24 cellular contexts compared by ENCODE assay signal in the genomic region with DNA sequence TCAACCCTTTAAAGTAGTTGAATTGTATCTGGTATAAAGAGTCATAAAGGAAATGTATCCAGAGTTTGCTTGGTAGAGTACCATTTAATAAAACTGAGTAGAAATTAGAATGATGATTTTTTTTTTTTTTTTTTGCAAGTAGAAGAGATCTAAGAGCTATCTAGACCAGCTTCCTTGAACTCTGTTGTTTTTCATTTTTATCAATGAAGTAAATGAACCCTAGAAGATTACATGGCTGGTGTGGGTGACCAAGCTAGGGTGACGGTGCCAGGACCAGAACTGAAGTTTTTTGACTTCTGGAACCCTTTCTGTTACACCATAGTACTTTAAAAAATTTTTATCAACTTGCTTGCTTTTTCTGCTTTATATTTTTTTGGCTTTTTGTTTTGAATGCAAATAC. TPM values are rescaled to one million over a fixed set of nuclear protein-coding genes. Genes with fewer than 3 reads are reported as not detected.
A peak's percentile ranks its signal among the peaks of the same experiment; 100 is the strongest.
DNase-seq lines count a peak whose midpoint lies in the region; ATAC-seq and TF ChIP-seq lines count a peak whose summit lies in the region.
"Had no signal": no experiment of that assay in that cellular context is flagged by ENCODE, and none has a peak within 500 bp of the region (broad histone marks: within the 10 kb centered on the region; RNA-seq: fewer than 3 reads in every experiment).

No MANE protein-coding gene starts in this region.

- peaks cover 15% of the 10 kb centered on the region for H3K79me2 ChIP-seq in MM.1S (ENCODE audit: low read length)

- H3K4me1 ChIP-seq in cardiac muscle cell (ENCODE audit: low read depth) = peaks cover 24% of the 10 kb centered on the region
- H3K4me1 ChIP-seq in MM.1S (ENCODE audit: low read length) = peaks cover 15% of the 10 kb centered on the region
- peaks cover 23 to 40% of the 10 kb centered on the region in 2 donors for H3K4me1 ChIP-seq in adrenal gland (replicated peaks in 1 of 2)
- peaks cover 54% of the 10 kb centered on the region for H3K4me1 ChIP-seq in psoas muscle

- H3K9me3 ChIP-seq in cardiac muscle cell (ENCODE audit: low read depth) = no peaks in the 10 kb centered on the region
- H3K9me3 ChIP-seq in MM.1S (replicated peaks; ENCODE audit: insufficient read depth, low read length) = no peaks in the 10 kb centered on the region
- H3K9me3 ChIP-seq in adrenal gland (replicated peaks in 1 of 3) = no peaks in the 10 kb centered on the region
- H3K9me3 ChIP-seq in psoas muscle = no peaks in the 10 kb centered on the region
- H3K9me3 ChIP-seq: ascending aorta had no signal

- H3K36me3 ChIP-seq in cardiac muscle cell (no peaks in the 10 kb centered on the region), MM.1S (replicated peaks; ENCODE audit: insufficient read depth, low read length) (no peaks in the 10 kb centered on the region), adrenal gland (replicated peaks in 1 of 2) (no peaks in the 10 kb centered on the region), psoas muscle (ENCODE audit: insufficient read depth in 1 of 2, low read depth in 1 of 2) (no peaks in the 10 kb centered on the region)
- H3K36me3 ChIP-seq: ascending aorta had no signal

- no peaks in the 10 kb centered on the region for H3K9me2 ChIP-seq in MM.1S (replicated peaks; ENCODE audit: insufficient read depth, low read length)

- peak overlapping the region; percentile 62 for H3K27ac ChIP-seq in cardiac muscle cell
- peak overlapping the region; percentile 17; the same call in 1 of the 2 replicates for H3K27ac ChIP-seq in MM.1S (ENCODE audit: low read length)
- H3K27ac ChIP-seq in adrenal gland = peak overlapping the region in 3 of 5 donors; percentile 58 to 71 (median 64)
- peak overlapping the region; percentile 86 for H3K27ac ChIP-seq in psoas muscle
- H3K27ac ChIP-seq: ascending aorta, skin epidermis had no signal

- H3K9ac ChIP-seq in MM.1S (ENCODE audit: low read length) = no peak overlapping the region

- intact Hi-C loops in Right ventricle myocardium inferior (cut with DNase I) = no loop called here
- intact Hi-C loops in adrenal gland (cut with DNase I) = no loop called here
- intact Hi-C loops in psoas muscle (cut with DNase I) = no loop called here

- peaks cover 9% of the 10 kb centered on the region for H3F3A ChIP-seq in MM.1S (ENCODE audit: insufficient read depth, low read length)

- TF ChIP-seq CTCF in cardiac muscle cell (IDR thresholded peaks at IDR 0.05; ENCODE audit: low read depth, low read length) (no peak), MM.1S (IDR thresholded peaks at IDR 0.05; ENCODE audit: low read length) (no peak), adrenal gland (IDR thresholded peaks at IDR 0.05) (no peak), psoas muscle (IDR thresholded peaks at IDR 0.05) (no peak)

- WGBS in adrenal gland, 4 donors = 35 to 47% (median 43%) methylated on average over 1 of the region's 1 CpG
- 61 to 76% (median 63%) methylated on average over 1 of the region's 1 CpG for WGBS in psoas muscle, 3 donors

- H2AFZ ChIP-seq in MM.1S (ENCODE audit: low read length) = no peak overlapping the region

- H3K4me2 ChIP-seq in MM.1S (ENCODE audit: low read depth, low read length) = peak overlapping the region; percentile 18; the same call in 1 of the 2 replicates

- no peak for TF ChIP-seq POLR2A in adrenal gland (IDR thresholded peaks at IDR 0.05)

- H4K20me1 ChIP-seq in MM.1S (ENCODE audit: insufficient read depth, low read length) = no peaks in the 10 kb centered on the region

- ATAC-seq in Right ventricle myocardium inferior (no peak), psoas muscle (no peak), GM21526 (IDR thresholded peaks at IDR 0.05; ENCODE audit: low FRiP score, unreplicated experiment) (no peak)

- H3K4me3 ChIP-seq in cardiac muscle cell = no peak overlapping the region
- no peak overlapping the region for H3K4me3 ChIP-seq in MM.1S (ENCODE audit: low read length)
- H3K4me3 ChIP-seq in adrenal gland = no peak overlapping the region
- H3K4me3 ChIP-seq in psoas muscle = peak overlapping the region; percentile 19
- H3K4me3 ChIP-seq: ascending aorta, skin epidermis had no signal

- H3K27me3 ChIP-seq in cardiac muscle cell = no peaks in the 10 kb centered on the region
- no peaks in the 10 kb centered on the region for H3K27me3 ChIP-seq in MM.1S (replicated peaks; ENCODE audit: insufficient read depth, low read length)
- no peaks in the 10 kb centered on the region for H3K27me3 ChIP-seq in adrenal gland
- H3K27me3 ChIP-seq in psoas muscle (ENCODE audit: insufficient read depth in 3 of 3, low read length in 2 of 3) = no peaks in the 10 kb centered on the region
- H3K27me3 ChIP-seq: ascending aorta had no signal

- DNase-seq in cardiac muscle cell (ENCODE audit: low read depth in 1 of 2, low spot score in 1 of 2) (no peak), Right ventricle myocardium inferior (ENCODE audit: missing footprints) (no peak), MM.1S (no peak), adrenal gland (no peak), psoas muscle (no peak), kidney glomerular epithelial cell (lab: John Stamatoyannopoulos, UW) (no peak)
- no peak for DNase-seq in activated effector memory CD4-positive, alpha-beta T cell treated with Interleukin-2 at 50 U/mL for 16 hours
- DNase-seq: activated CD4-positive, alpha-beta memory T cell treated with anti-CD3 and anti-CD28 coated beads, Interleukin-2, amount 10 ng/mL, durations not matched to agents 7 days and 5 days; effector CD4-positive, alpha-beta T cell; foreskin melanocyte; Kasumi-1; kidney; mammary epithelial cell; naive B cell; NCI-H1048; NCI-H1930; NCI-H2227 treated with DMSO at 0.1 percent for 48 hours; NCI-H774; SIG-M5; stimulated activated CD4-positive, alpha-beta T cell treated with anti-CD3 and anti-CD28 coated beads, Interleukin-2, amount 100 ng/mL, for 48 hours; stimulated activated naive CD4-positive, alpha-beta T cell treated with Interleukin-2 at 50 U/mL for 16 hours had no signal

RNA-seq across cellular contexts. Expression of a gene that starts 36.9 kb away (rescaled TPM):
- total RNA-seq in cardiac muscle cell (12.5 and 13.8 TPM in 2 replicates), Right ventricle myocardium inferior (13.7 TPM), adrenal gland (10 to 100 TPM; 25.2 to 48.4 (median 29.6) TPM), psoas muscle (10 to 100 TPM; 22.7 to 49.7 (median 30.8) TPM)
- polyA plus RNA-seq in cardiac muscle cell (10.6 and 12.3 TPM in 2 replicates), adrenal gland (10 to 100 TPM; 15.1 to 45.4 (median 20.7) TPM), psoas muscle (10 to 100 TPM in 2 of 3 donors, 1 to 10 TPM in 1; 8.8 to 40.5 (median 34.9) TPM)

RNA-seq across cellular contexts. Expression of a gene that starts 47.0 kb away (rescaled TPM):
- total RNA-seq in cardiac muscle cell (1.8 and 2.1 TPM in 2 replicates), Right ventricle myocardium inferior (1.7 TPM), adrenal gland (1 to 10 TPM in 3 of 8 donors, under 1 TPM in 1, not detected in 4; 0.61 to 4.0 (median 1.2) TPM), psoas muscle (1 to 10 TPM in 3 of 4 donors, under 1 TPM in 1; 0.66 to 2.0 (median 1.1) TPM)
- polyA plus RNA-seq in cardiac muscle cell (3.3 and 4.9 TPM in 2 replicates), adrenal gland (under 1 TPM in 2 of 3 donors, not detected in 1; 0.59 to 0.71 TPM), psoas muscle (under 1 TPM in 2 of 3 donors, not detected in 1; 0.22 to 0.23 TPM)
- total RNA-seq: ascending aorta had no signal

Comparison
In these comparisons a context has a peak if more than half of its experiments do, and no peak if none do; other contexts are left out.
1. H3K27ac ChIP-seq: peak in every context shown above with its lines; median percentile 86 in psoas muscle; 64 in adrenal gland; 62 in cardiac muscle cell; 17 in MM.1S.